In the genomic region with DNA sequence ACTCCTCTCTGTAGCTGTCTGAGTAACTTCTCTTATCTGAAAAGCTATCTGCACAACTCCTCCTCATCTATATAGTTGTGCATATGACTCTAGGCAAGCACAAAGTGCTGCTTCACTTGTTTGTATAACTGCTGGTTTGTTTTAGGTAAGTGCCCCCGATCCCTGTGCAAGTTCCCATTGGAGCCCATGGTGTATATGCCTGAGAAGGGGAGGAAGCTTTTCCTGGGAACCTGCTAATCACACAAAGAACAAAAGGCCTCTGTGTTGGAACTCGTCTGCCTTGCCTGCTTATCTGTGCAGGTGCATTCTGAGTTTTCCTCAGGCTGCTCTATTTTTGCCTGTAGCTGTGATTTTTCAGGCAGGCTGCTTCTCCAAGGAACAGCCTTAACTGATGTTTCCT, we compare ENCODE assay signal across 26 cellular contexts.
"Had no signal": no experiment of that assay in that cellular context is flagged by ENCODE, and none has a peak within 500 bp of the region (broad histone marks: within the 10 kb centered on the region; RNA-seq: fewer than 3 reads in every experiment).

No MANE protein-coding gene starts in this region.

- H3K27ac Mint-ChIP-seq: mesothelial cell of epicardium; naive thymus-derived CD4-positive, alpha-beta T cell; natural killer cell treated with Interleukin-12 subunit alpha and Interleukin-12 subunit beta and Interleukin-15 and Interleukin-18, amount 100 ng/mL, for 72 hours; progenitor cell of endocrine pancreas; stimulated activated naive B cell treated with anti-CD40 and anti-IgM and Interleukin-4, amounts not matched to agents 10 μg/mL and 1 μg/mL and 100 μg/mL, for 72 hours had no signal

- H3K9me3 Mint-ChIP-seq: natural killer cell treated with Interleukin-12 subunit alpha and Interleukin-12 subunit beta and Interleukin-15 and Interleukin-18, amount 100 ng/mL, for 72 hours had no signal

- H3K27me3 Mint-ChIP-seq: progenitor cell of endocrine pancreas; stimulated activated naive B cell treated with anti-CD40 and anti-IgM and Interleukin-4, amounts not matched to agents 10 μg/mL and 1 μg/mL and 100 μg/mL, for 72 hours had no signal

- H3K4me2 ChIP-seq: hepatocyte had no signal

- H3K4me1 ChIP-seq: left lung, right atrium auricular region, testis, transverse colon, upper lobe of left lung, vagina had no signal

- H3K27ac ChIP-seq: hepatocyte, left lung, ovary, right atrium auricular region, skin epidermis, stomach, testis, thyroid gland, transverse colon, upper lobe of left lung, vagina had no signal

- ATAC-seq: left cardiac atrium; left lung; naive thymus-derived CD4-positive, alpha-beta T cell; natural killer cell treated with Interleukin-12 subunit alpha and Interleukin-12 subunit beta and Interleukin-15 and Interleukin-18, amount 100 ng/mL, for 72 hours; sciatic nerve; stimulated activated naive B cell treated with anti-CD40 and anti-IgM and Interleukin-4, amounts not matched to agents 10 μg/mL and 1 μg/mL and 100 μg/mL, for 72 hours; stimulated activated naive CD8-positive, alpha-beta T cell treated with anti-CD3 and anti-CD28 coated beads, Interleukin-15, Interleukin-2, amounts not matched to agents 100 U/mL and 50 U/mL, for 24 hours had no signal

- H3K79me2 ChIP-seq: hepatocyte had no signal

- H3K36me3 Mint-ChIP-seq: natural killer cell treated with Interleukin-12 subunit alpha and Interleukin-12 subunit beta and Interleukin-15 and Interleukin-18, amount 100 ng/mL, for 72 hours had no signal

- H3K4me3 ChIP-seq: hepatocyte, left lung, lung, ovary, right atrium auricular region, skin epidermis, stomach, testis, thyroid gland, transverse colon, upper lobe of left lung, vagina had no signal

- H2AFZ ChIP-seq: hepatocyte had no signal

- DNase-seq: kidney glomerular epithelial cell; left cardiac atrium; left lung; mesendoderm; naive thymus-derived CD4-positive, alpha-beta T cell; ovary; stimulated activated CD4-positive, alpha-beta T cell treated with anti-CD3 and anti-CD28 coated beads, Interleukin-12 subunit alpha, Interleukin-12 subunit beta, amount 100 ng/mL, for 4 hours; stimulated activated CD4-positive, alpha-beta T cell treated with anti-CD3 and anti-CD28 coated beads, Interleukin-15, amount 100 ng/mL, for 24 hours; stimulated activated CD4-positive, alpha-beta T cell treated with anti-CD3 and anti-CD28 coated beads, Interleukin-2, amount 100 ng/mL, for 24 hours; stimulated activated CD4-positive, alpha-beta T cell treated with anti-CD3 and anti-CD28 coated beads, Interleukin-4, amount 100 ng/mL, for 1 hour; stimulated activated naive B cell treated with anti-CD40 and anti-IgM and Interleukin-4, amounts not matched to agents 10 μg/mL and 1 μg/mL and 100 μg/mL, for 72 hours; stimulated activated naive CD8-positive, alpha-beta T cell treated with anti-CD3 and anti-CD28 coated beads, Interleukin-15, Interleukin-2, amounts not matched to agents 100 U/mL and 50 U/mL, for 24 hours; stomach; testis; transverse colon; upper lobe of left lung had no signal

- H3K4me1 Mint-ChIP-seq: mesothelial cell of epicardium had no signal

- H3K4me3 Mint-ChIP-seq: mesothelial cell of epicardium; naive thymus-derived CD4-positive, alpha-beta T cell; natural killer cell treated with Interleukin-12 subunit alpha and Interleukin-12 subunit beta and Interleukin-15 and Interleukin-18, amount 100 ng/mL, for 72 hours; stimulated activated naive B cell treated with anti-CD40 and anti-IgM and Interleukin-4, amounts not matched to agents 10 μg/mL and 1 μg/mL and 100 μg/mL, for 72 hours had no signal

- H3K36me3 ChIP-seq: left lung, ovary, right atrium auricular region, stomach, thyroid gland, transverse colon, upper lobe of left lung, vagina had no signal

- H3K27me3 ChIP-seq: hepatocyte, left lung, ovary, right atrium auricular region, stomach, testis, thyroid gland, transverse colon, upper lobe of left lung, vagina had no signal
